ENCODE assay signal across 16 cellular contexts in genomic region chr10:73119457-73119856, GRCh38. TPM values are rescaled to one million over a fixed set of nuclear protein-coding genes. Genes with fewer than 3 reads are reported as not detected.
DNase-seq lines count a peak whose midpoint lies in the region; ATAC-seq and TF ChIP-seq lines count a peak whose summit lies in the region.
"Had no signal": no experiment of that assay in that cellular context is flagged by ENCODE, and none has a peak within 500 bp of the region (broad histone marks: within the 10 kb centered on the region; RNA-seq: fewer than 3 reads in every experiment).

No MANE protein-coding gene starts in this region.

- H3K27ac ChIP-seq in 22Rv1 (peak overlapping the region; percentile 56), BLaER1 (peak overlapping the region; percentile 86), psoas muscle (peak overlapping the region; percentile 75), ovary (no peak overlapping the region)

- H3K9me3 Mint-ChIP-seq in WTC11: no peaks in the 10 kb centered on the region
- H3K9me3 Mint-ChIP-seq: CD8-positive, alpha-beta T cell; IgD-negative memory B cell had no signal

- intact Hi-C loops in psoas muscle (cut with DNase I) (no loop called here), ovary (cut with DNase I) (no loop called here)

- H3K36me3 Mint-ChIP-seq in WTC11: peaks cover 9% of the 10 kb centered on the region
- H3K36me3 Mint-ChIP-seq: IgD-negative memory B cell had no signal

- peaks cover 7% of the 10 kb centered on the region for H3K4me1 Mint-ChIP-seq in WTC11

- H3K4me3 ChIP-seq in BLaER1 (no peak overlapping the region), psoas muscle (no peak overlapping the region), ovary (no peak overlapping the region)

- TF ChIP-seq POLR2A in ovary (IDR thresholded peaks at IDR 0.05): no peak

- ATAC-seq in WTC11 (no peak), psoas muscle (no peak)
- ATAC-seq: CD8-positive, alpha-beta T cell had no signal

- POLR2A ChIA-PET in WTC11 (lab: Charles Lee): no interaction called here

- peaks cover 56% of the 10 kb centered on the region for H3K4me1 ChIP-seq in BLaER1
- H3K4me1 ChIP-seq in psoas muscle: peaks cover 17% of the 10 kb centered on the region
- H3K4me1 ChIP-seq in ovary (ENCODE audit: insufficient read depth): no peaks in the 10 kb centered on the region

- H3K4me2 ChIP-seq in BLaER1: peak overlapping the region; percentile 87; the same call in 1 of the 2 replicates

- CTCF ChIA-PET in WTC11 (lab: Charles Lee): no interaction called here

- DNase-seq in WTC11 (ENCODE audit: low spot score): no peak
- no peak for DNase-seq in psoas muscle
- no peak for DNase-seq in NCI-H526 (lab: John Stamatoyannopoulos, UW)
- no peak for DNase-seq in C1 segment of cervical spinal cord (lab: John Stamatoyannopoulos, UW)
- DNase-seq in ovary: no peak
- DNase-seq: CD8-positive, alpha-beta T cell; H7; Kasumi-1; NCI-H187; NCI-H345; NCI-H526 treated with DMSO at 0.1 percent for 48 hours; SHP77 had no signal

- WGBS in psoas muscle, 3 donors: 94 to 96% (median 94%) methylated on average over 1 of the region's 1 CpG
- 49 to 87% (median 72%) methylated on average over 1 of the region's 1 CpG for WGBS in ovary, 3 donors

- H3K27ac Mint-ChIP-seq in WTC11: peak overlapping the region; percentile 26
- H3K27ac Mint-ChIP-seq: B cell; CD8-positive, alpha-beta T cell had no signal

- H3K4me3 Mint-ChIP-seq in WTC11: no peak overlapping the region
- H3K4me3 Mint-ChIP-seq: B cell; CD8-positive, alpha-beta T cell; IgD-negative memory B cell had no signal

- peaks cover 47% of the 10 kb centered on the region for H3K36me3 ChIP-seq in BLaER1
- peaks cover 0 to 49% of the 10 kb centered on the region in 2 donors for H3K36me3 ChIP-seq in psoas muscle (ENCODE audit: insufficient read depth in 1 of 2, low read depth in 1 of 2)
- no peaks in the 10 kb centered on the region for H3K36me3 ChIP-seq in ovary

- TF ChIP-seq EP300 in ovary (IDR thresholded peaks at IDR 0.05): no peak

- no peaks in the 10 kb centered on the region for H4K20me1 ChIP-seq in BLaER1

- no peaks in the 10 kb centered on the region for H3K27me3 Mint-ChIP-seq in WTC11 (ENCODE audit: low read depth)
- H3K27me3 Mint-ChIP-seq: B cell, IgD-negative memory B cell had no signal

- TF ChIP-seq CTCF in 22Rv1 (IDR thresholded peaks at IDR 0.05) (no peak), WTC11 (IDR thresholded peaks at IDR 0.05) (no peak), psoas muscle (IDR thresholded peaks at IDR 0.05) (no peak), ovary (IDR thresholded peaks at IDR 0.05) (no peak)

- H3K9me3 ChIP-seq in BLaER1: no peaks in the 10 kb centered on the region
- H3K9me3 ChIP-seq in psoas muscle: no peaks in the 10 kb centered on the region
- H3K9me3 ChIP-seq in ovary: no peaks in the 10 kb centered on the region

- H3K27me3 ChIP-seq in BLaER1 (no peaks in the 10 kb centered on the region), psoas muscle (ENCODE audit: insufficient read depth in 3 of 3, low read length in 2 of 3) (no peaks in the 10 kb centered on the region), ovary (no peaks in the 10 kb centered on the region)

- no peak overlapping the region for H3K9ac ChIP-seq in BLaER1

TF ChIP-seq in WTC11, 78 proteins besides CTCF, POLR2A, EP300 and RAD21:
- TF ChIP-seq ZNF671 (CRISPR knock-in tag; IDR thresholded peaks at IDR 0.05): no peak
- TF ChIP-seq ATF3 (CRISPR knock-in tag; conservative IDR thresholded peaks at IDR 0.05): no peak
- no peak for TF ChIP-seq ZNF281 (CRISPR knock-in tag; IDR thresholded peaks at IDR 0.05)
- no peak for TF ChIP-seq ZNF512 (CRISPR knock-in tag; IDR thresholded peaks at IDR 0.05; ENCODE audit: borderline replicate concordance)
- no peak for TF ChIP-seq TP53 (CRISPR knock-in tag; IDR thresholded peaks at IDR 0.05)
- TF ChIP-seq CREM (CRISPR knock-in tag; IDR thresholded peaks at IDR 0.05): no peak

RNA-seq across cellular contexts. Expression of gene NUDT13, which starts 9.2 kb away (rescaled TPM):
- total RNA-seq in WTC11 (2021): 1.8 to 2.9 TPM (median 2.0 TPM) in 3 replicates
- total RNA-seq in psoas muscle: 1 to 10 TPM; 1.1 to 3.2 (median 2.3) TPM
- polyA plus RNA-seq in psoas muscle: 1 to 10 TPM in 2 of 3 donors, under 1 TPM in 1; 0.69 to 4.6 (median 3.7) TPM
- 1 to 10 TPM in 6 of 7 donors, under 1 TPM in 1; 0.86 to 1.9 (median 1.5) TPM for total RNA-seq in ovary
- 1 to 10 TPM; 1.9 to 2.6 TPM for polyA plus RNA-seq in ovary

RNA-seq across cellular contexts. Expression of gene P4HA1, which starts 22.8 kb away (rescaled TPM):
- total RNA-seq in WTC11 (2021): 34.4 to 62.8 TPM (median 59.9 TPM) in 3 replicates
- total RNA-seq in psoas muscle: 100 to 1,000 TPM in 2 of 4 donors, 10 to 100 TPM in 2; 38.1 to 205 (median 82.3) TPM
- polyA plus RNA-seq in psoas muscle: 100 to 1,000 TPM in 1 of 3 donors, 10 to 100 TPM in 1, 1 to 10 TPM in 1; 6.2 to 262 (median 73.2) TPM
- total RNA-seq in ovary: 10 to 100 TPM; 28.3 to 74.9 (median 39.7) TPM
- 10 to 100 TPM; 20.5 to 44.7 TPM for polyA plus RNA-seq in ovary

RNA-seq across cellular contexts. Expression of gene ECD, which starts 48.4 kb away (rescaled TPM):
- total RNA-seq in WTC11 (2021) (31.6 to 38.2 TPM (median 33.7 TPM) in 3 replicates), psoas muscle (10 to 100 TPM; 12.2 to 17.1 (median 15.0) TPM), ovary (10 to 100 TPM; 21.6 to 26.9 (median 22.8) TPM)
- polyA plus RNA-seq in psoas muscle (10 to 100 TPM in 1 of 3 donors, 1 to 10 TPM in 2; 7.0 to 10.7 (median 8.1) TPM), ovary (10 to 100 TPM; 14.7 to 28.2 TPM)

RNA-seq across cellular contexts. Expression of gene FAM149B1, which starts 48.5 kb away (rescaled TPM):
- total RNA-seq in WTC11 (2021): 13.8 to 19.8 TPM (median 19.8 TPM) in 3 replicates
- total RNA-seq in psoas muscle: 10 to 100 TPM in 3 of 4 donors, 1 to 10 TPM in 1; 8.9 to 18.1 (median 11.8) TPM
- polyA plus RNA-seq in psoas muscle: 10 to 100 TPM in 2 of 3 donors, 1 to 10 TPM in 1; 8.2 to 10.8 (median 10.2) TPM
- total RNA-seq in ovary: 10 to 100 TPM; 11.7 to 27.8 (median 23.2) TPM
- polyA plus RNA-seq in ovary: 10 to 100 TPM; 14.4 to 34.8 TPM

Comparison
In these comparisons a context has a peak if more than half of its experiments do, and no peak if none do; other contexts are left out.
1. H3K27ac ChIP-seq: peak in 22Rv1 (single experiment), BLaER1 (single experiment) and psoas muscle (single experiment); none in ovary (0 of 2).